In genomic region chr6:124987291-124987690, GRCh38 we compare ENCODE assay signal across 23 cellular contexts. TPM values are rescaled to one million over a fixed set of nuclear protein-coding genes. Genes with fewer than 3 reads are reported as not detected.
DNase-seq lines count a peak whose midpoint lies in the region; ATAC-seq, FAIRE-seq and TF ChIP-seq lines count a peak whose summit lies in the region.
"Had no signal": no experiment of that assay in that cellular context is flagged by ENCODE, and none has a peak within 500 bp of the region (broad histone marks: within the 10 kb centered on the region; RNA-seq: fewer than 3 reads in every experiment).

No MANE protein-coding gene starts in this region.

- H3K9me1 ChIP-seq in IMR-90 (ENCODE audit: insufficient read depth, low read length) = peaks cover 13% of the 10 kb centered on the region

- TF ChIP-seq CTCF in IMR-90 (conservative IDR thresholded peaks at IDR 0.05; ENCODE audit: low read depth, low read length) (no peak), choroid plexus epithelial cell (conservative IDR thresholded peaks at IDR 0.05; ENCODE audit: low read depth, low read length) (no peak), osteocyte (IDR thresholded peaks at IDR 0.05) (no peak)

- H4K5ac ChIP-seq in IMR-90 (ENCODE audit: low read depth, low read length) = no peak overlapping the region

- dilution Hi-C loops in IMR-90 (cut with HindIII; ENCODE audit: low sequenced_read_pairs, unreplicated experiment) = no loop called here

- in situ Hi-C loops in IMR-90 (cut with MboI; ENCODE audit: low sequenced_read_pairs) = no loop called here

- peak overlapping the region; percentile 90 for H3K27ac Mint-ChIP-seq in osteocyte (ENCODE audit: unreplicated experiment)
- H3K27ac Mint-ChIP-seq: CD8-positive, alpha-beta T cell had no signal

- H3K23ac ChIP-seq in IMR-90 (ENCODE audit: low read depth, low read length) = no peak overlapping the region

- peak; percentile 52 to 56 for DNase-seq in AML-193 (lab: John Stamatoyannopoulos, UW)
- no peak for DNase-seq in IMR-90
- DNase-seq in choroid plexus epithelial cell (ENCODE audit: low read depth) = peak; percentile 39
- no peak for DNase-seq in osteocyte (ENCODE audit: extremely low spot score, unreplicated experiment)
- no peak for DNase-seq in NCI-H2029 (lab: John Stamatoyannopoulos, UW)
- DNase-seq in GM19239 (ENCODE audit: insufficient read length, low spot score) = no peak
- DNase-seq: CD8-positive, alpha-beta T cell; DND-41; KBM-7; NCI-H1092 treated with DMSO at 0.1 percent for 48 hours; NCI-H1436 treated with DMSO at 0.1 percent for 48 hours; NCI-H2029 treated with DMSO at 0.1 percent for 48 hours; NCI-H226; NCI-H524; NCI-H774; NK-92 treated with Interleukin-12 subunit alpha and Interleukin-12 subunit beta, amount 100 ng/mL, for 24 hours; OCI-M1; SJCRH30 had no signal

- H2BK15ac ChIP-seq in IMR-90 (ENCODE audit: low read depth, low read length) = peak overlapping the region; percentile 11; the same call in 1 of the 3 replicates

- peaks cover 15% of the 10 kb centered on the region for H3K4me1 ChIP-seq in IMR-90 (ENCODE audit: control insufficient read depth, insufficient read depth, low read length)

- peak overlapping the region; percentile 52 for H3K4me3 Mint-ChIP-seq in osteocyte (ENCODE audit: unreplicated experiment)
- H3K4me3 Mint-ChIP-seq: CD8-positive, alpha-beta T cell had no signal

- no peak overlapping the region for H2AFZ ChIP-seq in IMR-90 (replicated peaks; ENCODE audit: low read length, poor library complexity)

- H2BK20ac ChIP-seq in IMR-90 (ENCODE audit: low read depth, low read length) = no peak overlapping the region

- TF ChIP-seq POLR2A in IMR-90 (IDR thresholded peaks at IDR 0.05; ENCODE audit: low read depth, low read length) = no peak

- H3K4ac ChIP-seq in IMR-90 (ENCODE audit: low read depth, low read length) = no peak overlapping the region

- no peak overlapping the region for H3K4me3 ChIP-seq in IMR-90 (ENCODE audit: insufficient read depth, low read depth, low read length)
- no peak overlapping the region for H3K4me3 ChIP-seq in choroid plexus epithelial cell (ENCODE audit: low read depth, low read length)
- H3K4me3 ChIP-seq: BLaER1, SJCRH30 had no signal

- H3K56ac ChIP-seq in IMR-90 (ENCODE audit: extremely low read depth, insufficient read depth, low read length) = no peak overlapping the region

- H3K27me3 Mint-ChIP-seq in osteocyte (ENCODE audit: unreplicated experiment) = no peaks in the 10 kb centered on the region

- H3K36me3 ChIP-seq in IMR-90 (ENCODE audit: control insufficient read depth, insufficient read depth, low read length) = peaks cover 3% of the 10 kb centered on the region
- H3K36me3 ChIP-seq: BLaER1 had no signal

- peaks cover 78% of the 10 kb centered on the region for H3K4me1 Mint-ChIP-seq in osteocyte (ENCODE audit: unreplicated experiment)

- no peaks in the 10 kb centered on the region for H3K9me3 Mint-ChIP-seq in osteocyte (ENCODE audit: unreplicated experiment)
- H3K9me3 Mint-ChIP-seq: CD8-positive, alpha-beta T cell had no signal

- H2AK9ac ChIP-seq in IMR-90 (replicated peaks; ENCODE audit: low read depth, low read length, poor library complexity) = no peak overlapping the region

- no peak overlapping the region for H3K14ac ChIP-seq in IMR-90 (replicated peaks; ENCODE audit: low read depth, low read length)

- no peak for ATAC-seq in IMR-90 (ENCODE audit: low read depth)
- no peak for ATAC-seq in HG02970 (IDR thresholded peaks at IDR 0.05; ENCODE audit: low FRiP score, unreplicated experiment)
- ATAC-seq: CD8-positive, alpha-beta T cell; HepG2 had no signal

- CTCF ChIA-PET in IMR-90 (lab: Yijun Ruan, JAX) = interaction anchor here (0.5 kb wide), 1 partner anchor 118 kb away, joined by 5 read pairs; no protein-coding TSS in a partner anchor

- H3K9me3 ChIP-seq in IMR-90 (ENCODE audit: control insufficient read depth, insufficient read depth, low read length) = no peaks in the 10 kb centered on the region
- H3K9me3 ChIP-seq: BLaER1 had no signal

- no TSS peak for BruUV-seq in IMR-90 (replicated peaks; lab: Mats Ljungman, UMichigan)

- no peak for TF ChIP-seq RAD21 in IMR-90 (IDR thresholded peaks at IDR 0.05; ENCODE audit: low read length)

- peaks cover 10% of the 10 kb centered on the region for H3K36me3 Mint-ChIP-seq in osteocyte (ENCODE audit: unreplicated experiment)
- H3K36me3 Mint-ChIP-seq: CD8-positive, alpha-beta T cell had no signal

- peaks cover 23 to 68% of the 10 kb centered on the region in 2 experiments for H3K79me1 ChIP-seq in IMR-90 (ENCODE audit: low read depth in 1 of 2, low read length in 2 of 2)

- H3K27ac ChIP-seq in IMR-90 (ENCODE audit: insufficient read depth, low read length) = peak overlapping the region; percentile 49; the same call in 1 of the 2 replicates
- H3K27ac ChIP-seq: BLaER1, SJCRH30 had no signal

- intact Hi-C loops in IMR-90 (cut with micrococcal nuclease) = no loop called here

- no peak overlapping the region for H2BK120ac ChIP-seq in IMR-90 (ENCODE audit: low read depth, low read length)

- H4K20me1 ChIP-seq in IMR-90 (ENCODE audit: insufficient read depth, low read length) = peaks cover 9% of the 10 kb centered on the region; the same call in 1 of the 2 replicates
- H4K20me1 ChIP-seq: BLaER1 had no signal

- H3K4me2 ChIP-seq in IMR-90 (ENCODE audit: low read depth, low read length) = no peak overlapping the region; the same call in none of the 2 replicates
- H3K4me2 ChIP-seq: BLaER1 had no signal

- no CpG with 5 or more reads among the region's 1 CpG for WGBS in IMR-90 (ENCODE audit: extremely low coverage in 2 of 2, insufficient read length in 1 of 2), 2 experiments

- POLR2A ChIA-PET in IMR-90 (lab: Charles Lee; ENCODE audit: unreplicated experiment) = no interaction called here

- H4K8ac ChIP-seq in IMR-90 (ENCODE audit: low read depth in 2 of 2, low read length in 2 of 2) = no peak overlapping the region

- H2BK5ac ChIP-seq in IMR-90 (ENCODE audit: low read depth, low read length, poor library complexity, severe bottlenecking) = no peak overlapping the region

- H3K27me3 ChIP-seq in IMR-90 (ENCODE audit: control insufficient read depth, insufficient read depth, low read length) = no peaks in the 10 kb centered on the region
- H3K27me3 ChIP-seq: BLaER1, SJCRH30 had no signal

- no peak overlapping the region for H3K9ac ChIP-seq in IMR-90 (ENCODE audit: low read depth, low read length)
- H3K9ac ChIP-seq: BLaER1 had no signal

- no peak overlapping the region for H4K91ac ChIP-seq in IMR-90 (ENCODE audit: insufficient read depth, low read depth, low read length)

- no peak overlapping the region for H2AK5ac ChIP-seq in IMR-90 (ENCODE audit: low read depth, low read length)

- H3K18ac ChIP-seq in IMR-90 (ENCODE audit: low read depth, low read length) = peak overlapping the region; percentile 33; the same call in 1 of the 2 replicates

- FAIRE-seq in GM19239 (lab: Jason Lieb, UNC) = no peak
- FAIRE-seq: A204.1, GM12891, HepG2 had no signal

TF ChIP-seq in IMR-90, 13 proteins besides CTCF, POLR2A, EP300 and RAD21:
- no peak for TF ChIP-seq CHD1 (IDR thresholded peaks at IDR 0.05; ENCODE audit: low read depth, low read length)
- no peak for TF ChIP-seq CEBPB (IDR thresholded peaks at IDR 0.05; ENCODE audit: low read depth, low read length)
- no peak for TF ChIP-seq MAZ (IDR thresholded peaks at IDR 0.05; ENCODE audit: borderline replicate concordance, low read depth, low read length)
- no peak for TF ChIP-seq ELK1 (IDR thresholded peaks at IDR 0.05; ENCODE audit: borderline replicate concordance, low read depth, low read length)
- TF ChIP-seq BHLHE40 (IDR thresholded peaks at IDR 0.05; ENCODE audit: low read depth, low read length) = no peak
- TF ChIP-seq RCOR1 (IDR thresholded peaks at IDR 0.05; ENCODE audit: insufficient replicate concordance, low read length) = no peak
- TF ChIP-seq MAFK (IDR thresholded peaks at IDR 0.05; ENCODE audit: low read depth, low read length) = no peak
- no peak for TF ChIP-seq FOS (IDR thresholded peaks at IDR 0.05; ENCODE audit: low read depth, low read length)
- no peak for TF ChIP-seq RFX5 (IDR thresholded peaks at IDR 0.05; ENCODE audit: low read depth, low read length)
- TF ChIP-seq NFE2L2 (IDR thresholded peaks at IDR 0.05; ENCODE audit: low read depth, low read length) = no peak
- TF ChIP-seq SMC3 (IDR thresholded peaks at IDR 0.05; ENCODE audit: low read depth, low read length) = no peak
- TF ChIP-seq MXI1 (IDR thresholded peaks at IDR 0.05; ENCODE audit: borderline replicate concordance, low read depth, low read length) = no peak
- no peak for TF ChIP-seq USF2 (IDR thresholded peaks at IDR 0.05; ENCODE audit: low read depth, low read length)

RNA-seq across cellular contexts. Expression of gene RNF217, which starts 25.1 kb away (rescaled TPM):
- total RNA-seq in IMR-90 (2012; rRNA removed) (16.7 and 20.4 TPM in 2 replicates), osteocyte (55.2 and 75.7 TPM in 2 replicates)
- 11.7 TPM in 2 replicates for polyA plus RNA-seq in IMR-90 (2012; rRNA removed)
- polyA plus RNA-seq in IMR-90 (2012; cell fraction: cytosol; rRNA removed) = 2.5 and 2.7 TPM in 2 replicates
- 7.8 and 59.2 TPM in 2 replicates for polyA plus RNA-seq in IMR-90 (2012; cell fraction: nucleus; rRNA removed; ENCODE audit: low replicate concordance)
- total RNA-seq: CD8-positive, alpha-beta T cell had no signal

Comparison
In these comparisons a context has a peak if more than half of its experiments do, and no peak if none do; other contexts are left out.
1. DNase-seq: peak in AML-193 (2 of 2) and choroid plexus epithelial cell (single experiment); none in IMR-90 (single experiment), osteocyte (single experiment), NCI-H2029 (single experiment) and GM19239 (single experiment).